Comparison of ENCODE assay signal across 19 cellular contexts in genomic region chr12:55658635-55659391, GRCh38. TPM values are rescaled to one million over a fixed set of nuclear protein-coding genes. Genes with fewer than 3 reads are reported as not detected.
DNase-seq lines count a peak whose midpoint lies in the region; ATAC-seq and TF ChIP-seq lines count a peak whose summit lies in the region.
"Had no signal": no experiment of that assay in that cellular context is flagged by ENCODE, and none has a peak within 500 bp of the region (broad histone marks: within the 10 kb centered on the region; RNA-seq: fewer than 3 reads in every experiment).

No MANE protein-coding gene starts in this region.

- no peaks in the 10 kb centered on the region for H4K20me1 ChIP-seq in hepatocyte (ENCODE audit: insufficient read depth, poor library complexity, severe bottlenecking)

- DNase-seq in Calu3: no peak
- DNase-seq in epithelial cell of esophagus (ENCODE audit: low read depth): peak; percentile 47
- DNase-seq in hepatocyte (ENCODE audit: low spot score): peak; percentile 23
- DNase-seq in psoas muscle: no peak
- DNase-seq in nephron progenitor cell: no peak
- DNase-seq in brain microvascular endothelial cell: no peak
- DNase-seq: CD8-positive, alpha-beta T cell; islet precursor cell; NCI-H1417 treated with DMSO at 0.1 percent for 48 hours; NCI-H226; stimulated activated CD4-positive, alpha-beta T cell treated with anti-CD3 and anti-CD28 coated beads, Interleukin-12 subunit alpha, Interleukin-12 subunit beta, amount 100 ng/mL, for 4 hours; T-cell had no signal

- H3K27me3 ChIP-seq in hepatocyte (no peaks in the 10 kb centered on the region), psoas muscle (ENCODE audit: insufficient read depth in 3 of 3, low read length in 2 of 3) (no peaks in the 10 kb centered on the region), brain microvascular endothelial cell (replicated peaks) (peaks cover 5% of the 10 kb centered on the region)
- H3K27me3 ChIP-seq: vagina had no signal

- intact Hi-C loops in Calu3 (cut with micrococcal nuclease; ENCODE audit: unreplicated experiment) (loop anchor here (1.0 to 2.0 kb wide), 2 partner anchors 22 to 62 kb away; a partner anchor contains a TSS), psoas muscle (cut with DNase I) (no loop called here)

- H3K4me1 Mint-ChIP-seq in Calu3 (ENCODE audit: low read depth, unreplicated experiment): peaks cover 29% of the 10 kb centered on the region
- no peaks in the 10 kb centered on the region for H3K4me1 Mint-ChIP-seq in nephron progenitor cell
- H3K4me1 Mint-ChIP-seq: activated T-helper 17 cell treated with anti-CD3 and anti-CD28 coated beads, Interleukin-2, amount 50 U/mL, for 72 hours had no signal

- in situ Hi-C loops in brain microvascular endothelial cell (cut with HindIII; ENCODE audit: low pct_ligation_motif_present, low sequenced_read_pairs): no loop called here

- H3K4me3 ChIP-seq in epithelial cell of esophagus (ENCODE audit: low read length): no peak overlapping the region
- no peak overlapping the region for H3K4me3 ChIP-seq in hepatocyte
- no peak overlapping the region for H3K4me3 ChIP-seq in psoas muscle
- H3K4me3 ChIP-seq in brain microvascular endothelial cell (ENCODE audit: low read depth, low read length): no peak overlapping the region
- H3K4me3 ChIP-seq: vagina had no signal

- H3K9me3 Mint-ChIP-seq in Calu3 (ENCODE audit: low read depth, unreplicated experiment) (peaks cover 2% of the 10 kb centered on the region), nephron progenitor cell (no peaks in the 10 kb centered on the region)
- H3K9me3 Mint-ChIP-seq: activated T-helper 17 cell treated with anti-CD3 and anti-CD28 coated beads, Interleukin-2, amount 50 U/mL, for 72 hours; CD8-positive, alpha-beta T cell; stimulated activated naive CD8-positive, alpha-beta T cell treated with anti-CD3 and anti-CD28 coated beads, Interleukin-15, Interleukin-2, amounts not matched to agents 100 ng/mL and 50 ng/mL, for 24 hours; T-cell had no signal

- H3K27me3 Mint-ChIP-seq in Calu3 (ENCODE audit: unreplicated experiment) (no peaks in the 10 kb centered on the region), nephron progenitor cell (ENCODE audit: low read depth, poor library complexity) (peaks cover 32% of the 10 kb centered on the region)
- H3K27me3 Mint-ChIP-seq: T-cell had no signal

- no peaks in the 10 kb centered on the region for H3K9me2 ChIP-seq in hepatocyte (replicated peaks; ENCODE audit: insufficient read depth)

- no peaks in the 10 kb centered on the region for H3K9me3 ChIP-seq in hepatocyte (ENCODE audit: low read depth)
- H3K9me3 ChIP-seq in psoas muscle: no peaks in the 10 kb centered on the region
- H3K9me3 ChIP-seq: vagina had no signal

- H3K27ac Mint-ChIP-seq in Calu3 (ENCODE audit: unreplicated experiment) (peak overlapping the region; percentile 59), nephron progenitor cell (no peak overlapping the region)
- H3K27ac Mint-ChIP-seq: activated T-helper 17 cell treated with anti-CD3 and anti-CD28 coated beads, Interleukin-2, amount 50 U/mL, for 72 hours; CD8-positive, alpha-beta T cell; stimulated activated naive CD8-positive, alpha-beta T cell treated with anti-CD3 and anti-CD28 coated beads, Interleukin-15, Interleukin-2, amounts not matched to agents 100 ng/mL and 50 ng/mL, for 24 hours; T-cell had no signal

- H3K4me1 ChIP-seq in hepatocyte (ENCODE audit: insufficient read depth): peaks cover 4% of the 10 kb centered on the region
- peaks cover 16% of the 10 kb centered on the region for H3K4me1 ChIP-seq in psoas muscle
- H3K4me1 ChIP-seq: vagina had no signal

- H3K36me3 Mint-ChIP-seq in Calu3 (ENCODE audit: insufficient read depth, unreplicated experiment): peaks cover 7% of the 10 kb centered on the region
- H3K36me3 Mint-ChIP-seq in nephron progenitor cell (ENCODE audit: low read depth): no peaks in the 10 kb centered on the region
- H3K36me3 Mint-ChIP-seq: CD8-positive, alpha-beta T cell; T-cell had no signal

- H3K27ac ChIP-seq in hepatocyte: peak overlapping the region; percentile 81
- peak overlapping the region; percentile 81 for H3K27ac ChIP-seq in psoas muscle
- H3K27ac ChIP-seq in brain microvascular endothelial cell: no peak overlapping the region
- H3K27ac ChIP-seq: vagina had no signal

- H3K36me3 ChIP-seq in hepatocyte (replicated peaks; ENCODE audit: insufficient read depth, low read depth) (no peaks in the 10 kb centered on the region), psoas muscle (ENCODE audit: insufficient read depth in 1 of 2, low read depth in 1 of 2) (no peaks in the 10 kb centered on the region), brain microvascular endothelial cell (replicated peaks) (no peaks in the 10 kb centered on the region)
- H3K36me3 ChIP-seq: vagina had no signal

- no peak overlapping the region for H3K4me2 ChIP-seq in hepatocyte

- 88% methylated on average over 3 of the region's 3 CpGs for WGBS in hepatocyte (ENCODE audit: low lambda C conversion rate, missing lambda C conversion rate)
- 72 to 83% (median 73%) methylated on average over 3 of the region's 3 CpGs for WGBS in psoas muscle, 3 donors

- no TSS peak for BruUV-seq in Calu3 (replicated peaks; lab: Mats Ljungman, UMichigan)

- no peak overlapping the region for H2AFZ ChIP-seq in hepatocyte

- H3K4me3 Mint-ChIP-seq in Calu3 (ENCODE audit: low read depth, unreplicated experiment) (peak overlapping the region; percentile 18), nephron progenitor cell (no peak overlapping the region)
- H3K4me3 Mint-ChIP-seq: activated T-helper 17 cell treated with anti-CD3 and anti-CD28 coated beads, Interleukin-2, amount 50 U/mL, for 72 hours; CD8-positive, alpha-beta T cell; stimulated activated naive CD8-positive, alpha-beta T cell treated with anti-CD3 and anti-CD28 coated beads, Interleukin-15, Interleukin-2, amounts not matched to agents 100 ng/mL and 50 ng/mL, for 24 hours; T-cell had no signal

- ATAC-seq in psoas muscle: peak; percentile 39 to 61 (median 55)
- no peak for ATAC-seq in HG02571 (IDR thresholded peaks at IDR 0.05; ENCODE audit: unreplicated experiment)
- no peak for ATAC-seq in HG03135 (IDR thresholded peaks at IDR 0.05; ENCODE audit: unreplicated experiment)
- ATAC-seq: CD8-positive, alpha-beta T cell; T-cell had no signal

- H3K79me2 ChIP-seq in hepatocyte: no peaks in the 10 kb centered on the region

- TF ChIP-seq CTCF in Calu3 (IDR thresholded peaks at IDR 0.05; ENCODE audit: unreplicated experiment): no peak
- TF ChIP-seq CTCF in epithelial cell of esophagus (IDR thresholded peaks at IDR 0.05; ENCODE audit: insufficient read depth, low read depth, low read length, missing control alignments): no peak
- TF ChIP-seq CTCF in hepatocyte (IDR thresholded peaks at IDR 0.05; ENCODE audit: poor library complexity): no peak
- no peak for TF ChIP-seq CTCF in psoas muscle (IDR thresholded peaks at IDR 0.05)
- TF ChIP-seq CTCF in nephron progenitor cell (IDR thresholded peaks at IDR 0.05): no peak
- no peak for TF ChIP-seq CTCF in brain microvascular endothelial cell (IDR thresholded peaks at IDR 0.05; ENCODE audit: low read depth, low read length, missing control alignments)

- CTCF ChIA-PET in Calu3 (lab: Charles Lee): interaction anchor here (1.4 to 3.3 kb wide), 3 partner anchors 13 to 62 kb away, joined by 3 to 27 read pairs (median 3); a partner anchor contains a TSS

RNA-seq across cellular contexts. Expression of gene OR10P1, which starts 22.1 kb away (rescaled TPM):
- total RNA-seq in Calu3 (2022) (not detected in 2 replicates), hepatocyte (not detected in 2 replicates), psoas muscle (not detected)
- polyA plus RNA-seq in hepatocyte (not detected in 2 replicates), psoas muscle (not detected)
- total RNA-seq: activated T-helper 17 cell treated with anti-CD3 and anti-CD28 coated beads, Interleukin-2, amount 50 U/mL, for 72 hours; CD8-positive, alpha-beta T cell; endothelial cell of umbilical vein; osteocyte; T-cell; vagina had no signal
- polyA plus RNA-seq: endothelial cell of umbilical vein had no signal

RNA-seq across cellular contexts. Expression of gene ITGA7, which starts 48.9 kb away (rescaled TPM):
- total RNA-seq in Calu3 (2022) (5.9 and 6.3 TPM in 2 replicates), hepatocyte (13.0 and 15.2 TPM in 2 replicates), psoas muscle (100 to 1,000 TPM; 297 to 433 (median 350) TPM)
- polyA plus RNA-seq in hepatocyte (18.9 and 22.8 TPM in 2 replicates), psoas muscle (100 to 1,000 TPM in 2 of 3 donors, 10 to 100 TPM in 1; 51.8 to 254 (median 152) TPM)

RNA-seq across cellular contexts. Expression of gene BLOC1S1, which starts 57.0 kb away (rescaled TPM):
- 71.0 and 89.4 TPM in 2 replicates for total RNA-seq in Calu3 (2022)
- 159 and 177 TPM in 2 replicates for total RNA-seq in hepatocyte
- polyA plus RNA-seq in hepatocyte: 227 and 236 TPM in 2 replicates
- 100 to 1,000 TPM; 127 to 193 (median 165) TPM for total RNA-seq in psoas muscle
- 100 to 1,000 TPM; 185 to 260 (median 228) TPM for polyA plus RNA-seq in psoas muscle

Comparison
In these comparisons a context has a peak if more than half of its experiments do, and no peak if none do; other contexts are left out.
1. DNase-seq: peak in epithelial cell of esophagus (single experiment) and hepatocyte (single experiment); none in Calu3 (single experiment), psoas muscle (0 of 2), nephron progenitor cell (single experiment) and brain microvascular endothelial cell (single experiment).
2. ATAC-seq: peak in psoas muscle (4 of 4); none in HG02571 (single experiment) and HG03135 (single experiment).
3. RNA of gene ITGA7, which starts 48.9 kb away (total RNA-seq): 297 to 433 TPM in psoas muscle; 13.0 to 15.2 TPM in hepatocyte and 5.9 to 6.3 TPM in Calu3; every median in the first group is over 10 times any median in the second.